In genomic region chr7:5390918-5391317, GRCh38 we compare ENCODE assay signal across 13 cellular contexts.
"Had no signal": no experiment of that assay in that cellular context is flagged by ENCODE, and none has a peak within 500 bp of the region (broad histone marks: within the 10 kb centered on the region; RNA-seq: fewer than 3 reads in every experiment).

No MANE protein-coding gene starts in this region.

- DNase-seq: activated effector memory CD4-positive, alpha-beta T cell treated with Interleukin-2 at 50 U/mL for 16 hours; aorta; colonic mucosa; effector CD4-positive, alpha-beta T cell; posterior cingulate gyrus; substantia nigra; T-helper 17 cell; trophoblast cell had no signal

- H3K4me1 ChIP-seq: colonic mucosa, right atrium auricular region had no signal

- H3K9me3 ChIP-seq: colonic mucosa, right atrium auricular region had no signal

- H3K27ac ChIP-seq: cardiac muscle cell, colonic mucosa, right atrium auricular region had no signal

- H3K27me3 ChIP-seq: cardiac muscle cell, colonic mucosa, right atrium auricular region had no signal

- H3K27me3 Mint-ChIP-seq: activated naive CD8-positive, alpha-beta T cell; stimulated activated memory B cell treated with anti-CD40 and anti-IgM and Interleukin-4, amounts not matched to agents 10 μg/mL and 1 μg/mL and 100 μg/mL, for 72 hours; T-helper 17 cell had no signal

- H3K4me3 Mint-ChIP-seq: activated naive CD8-positive, alpha-beta T cell; stimulated activated memory B cell treated with anti-CD40 and anti-IgM and Interleukin-4, amounts not matched to agents 10 μg/mL and 1 μg/mL and 100 μg/mL, for 72 hours; T-helper 17 cell had no signal

- H3K9me3 Mint-ChIP-seq: stimulated activated memory B cell treated with anti-CD40 and anti-IgM and Interleukin-4, amounts not matched to agents 10 μg/mL and 1 μg/mL and 100 μg/mL, for 72 hours had no signal

- FAIRE-seq: TTC549 had no signal

- H3K4me3 ChIP-seq: cardiac muscle cell, colonic mucosa, right atrium auricular region had no signal

- H3K27ac Mint-ChIP-seq: activated naive CD8-positive, alpha-beta T cell; stimulated activated memory B cell treated with anti-CD40 and anti-IgM and Interleukin-4, amounts not matched to agents 10 μg/mL and 1 μg/mL and 100 μg/mL, for 72 hours; T-helper 17 cell had no signal

- ATAC-seq: stimulated activated memory B cell treated with anti-CD40 and anti-IgM and Interleukin-4, amounts not matched to agents 10 μg/mL and 1 μg/mL and 100 μg/mL, for 72 hours; T-helper 17 cell had no signal
